In genomic region chr1:37734629-37735591, GRCh38 we compare ENCODE assay signal across 13 cellular contexts. TPM values are rescaled to one million over a fixed set of nuclear protein-coding genes. Genes with fewer than 3 reads are reported as not detected.
A peak's percentile ranks its signal among the peaks of the same experiment; 100 is the strongest.
DNase-seq lines count a peak whose midpoint lies in the region; ATAC-seq, FAIRE-seq and TF ChIP-seq lines count a peak whose summit lies in the region.
"Had no signal": no experiment of that assay in that cellular context is flagged by ENCODE, and none has a peak within 500 bp of the region (broad histone marks: within the 10 kb centered on the region; RNA-seq: fewer than 3 reads in every experiment).

No MANE protein-coding gene starts in this region.

- no peak overlapping the region for H3K9ac ChIP-seq in keratinocyte (ENCODE audit: control insufficient read depth, extremely low read depth, insufficient read depth, low read length)

- H3K27me3 Mint-ChIP-seq in chondrocyte (ENCODE audit: low read depth) = peaks cover 45% of the 10 kb centered on the region
- peaks cover 57% of the 10 kb centered on the region for H3K27me3 Mint-ChIP-seq in type B pancreatic cell

- H3K4me1 Mint-ChIP-seq in chondrocyte (ENCODE audit: low read depth) (no peaks in the 10 kb centered on the region), type B pancreatic cell (ENCODE audit: unreplicated experiment) (no peaks in the 10 kb centered on the region)

- H3K36me3 Mint-ChIP-seq in chondrocyte (ENCODE audit: low read depth) = no peaks in the 10 kb centered on the region
- H3K36me3 Mint-ChIP-seq in type B pancreatic cell = no peaks in the 10 kb centered on the region

- H3K36me3 ChIP-seq in heart right ventricle = no peaks in the 10 kb centered on the region
- no peaks in the 10 kb centered on the region for H3K36me3 ChIP-seq in keratinocyte (ENCODE audit: control insufficient read depth in 2 of 2, extremely low read depth in 1 of 2, insufficient read depth in 2 of 2, low read length in 2 of 2)
- H3K36me3 ChIP-seq in right atrium auricular region = no peaks in the 10 kb centered on the region

- ATAC-seq in heart right ventricle (no peak), HG03521 (IDR thresholded peaks at IDR 0.05; ENCODE audit: unreplicated experiment) (no peak)
- ATAC-seq: activated CD4-positive, CD25-positive, alpha-beta regulatory T cell treated with anti-CD3 and anti-CD28 coated beads, Interleukin-2, amount 50 U/mL, for 24 hours had no signal

- H3K4me3 ChIP-seq in heart right ventricle (no peak overlapping the region), keratinocyte (ENCODE audit: control insufficient read depth in 2 of 3, extremely low read depth in 1 of 3, insufficient read depth in 2 of 3, low read depth in 1 of 3, low read length in 3 of 3) (peak overlapping the region in 1 of 3 experiments; percentile 8), right atrium auricular region (no peak overlapping the region)
- H3K4me3 ChIP-seq: PC-9 had no signal

- DNase-seq in cardiac septum (ENCODE audit: low spot score) (peak; percentile 38), heart right ventricle (no peak), chondrocyte (ENCODE audit: low spot score) (peak; percentile 68), keratinocyte (ENCODE audit: low read depth, low spot score) (no peak), type B pancreatic cell (ENCODE audit: extremely low spot score, unreplicated experiment) (no peak), HPDE6-E6E7 (ENCODE audit: extremely low spot score) (no peak), right atrium auricular region (ENCODE audit: low spot score) (no peak)
- DNase-seq: NCI-H1092, PC-9, SW 1271 had no signal

- H3K27ac Mint-ChIP-seq in chondrocyte (ENCODE audit: unreplicated experiment) = no peak overlapping the region
- no peak overlapping the region for H3K27ac Mint-ChIP-seq in type B pancreatic cell

- H3K4me2 ChIP-seq in keratinocyte (ENCODE audit: control insufficient read depth, extremely low read depth, insufficient read depth, low read depth, low read length) = peak overlapping the region; percentile 32
- H3K4me2 ChIP-seq: PC-9 had no signal

- no peaks in the 10 kb centered on the region for H3K9me1 ChIP-seq in keratinocyte (ENCODE audit: control insufficient read depth, extremely low read depth, insufficient read depth, low read length)

- H3K27ac ChIP-seq in heart right ventricle (no peak overlapping the region), keratinocyte (ENCODE audit: control insufficient read depth, insufficient read depth, low read length) (no peak overlapping the region), right atrium auricular region (no peak overlapping the region)
- H3K27ac ChIP-seq: PC-9 had no signal

- H3K9me3 Mint-ChIP-seq in chondrocyte (ENCODE audit: low read depth) (peaks cover 6% of the 10 kb centered on the region), type B pancreatic cell (no peaks in the 10 kb centered on the region)

- dilution Hi-C loops in keratinocyte (cut with MboI; ENCODE audit: extremely low pct_ligation_motif_present, low sequenced_read_pairs) = no loop called here

- H3K4me1 ChIP-seq in heart right ventricle (no peaks in the 10 kb centered on the region), keratinocyte (ENCODE audit: control insufficient read depth, extremely low read depth, insufficient read depth, low read length) (peaks cover 8% of the 10 kb centered on the region), right atrium auricular region (no peaks in the 10 kb centered on the region)

- no peaks in the 10 kb centered on the region for H3K79me2 ChIP-seq in keratinocyte (ENCODE audit: control insufficient read depth, insufficient read depth, low read length)

- H3K9me3 ChIP-seq in heart right ventricle (peaks cover 0 to 7% (median 0%) of the 10 kb centered on the region in 11 donors), keratinocyte (ENCODE audit: control insufficient read depth, low read depth, low read length) (no peaks in the 10 kb centered on the region), right atrium auricular region (no peaks in the 10 kb centered on the region)

- intact Hi-C loops in cardiac septum (cut with DNase I) (no loop called here), heart right ventricle (cut with DNase I) (no loop called here)

- H2AFZ ChIP-seq in keratinocyte (ENCODE audit: control insufficient read depth, low read length) = no peak overlapping the region
- H2AFZ ChIP-seq: PC-9 had no signal

- H4K20me1 ChIP-seq in keratinocyte (ENCODE audit: control insufficient read depth, extremely low read depth, insufficient read depth, low read length) = no peaks in the 10 kb centered on the region

- no peak for TF ChIP-seq CTCF in heart right ventricle (IDR thresholded peaks at IDR 0.05)
- no peak for TF ChIP-seq CTCF in chondrocyte (IDR thresholded peaks at IDR 0.05)
- no peak for TF ChIP-seq CTCF in keratinocyte (optimal IDR thresholded peaks at IDR 0.05 in 1 of 3, IDR thresholded peaks at IDR 0.05 in 1 of 3, conservative IDR thresholded peaks at IDR 0.05 in 1 of 3; ENCODE audit: extremely low read depth in 1 of 3, insufficient read depth in 2 of 3, low read length in 3 of 3)
- TF ChIP-seq CTCF in type B pancreatic cell (conservative IDR thresholded peaks at IDR 0.05) = no peak
- no peak for TF ChIP-seq CTCF in right atrium auricular region (IDR thresholded peaks at IDR 0.05)

- no peak for FAIRE-seq in keratinocyte (lab: Jason Lieb, UNC)

- 7 to 10% methylated on average over 32 of the region's 32 CpGs for WGBS in heart right ventricle, 2 donors

- H3K27me3 ChIP-seq in heart right ventricle = peaks cover 0 to 76% (median 50%) of the 10 kb centered on the region in 7 donors
- H3K27me3 ChIP-seq in keratinocyte (ENCODE audit: control insufficient read depth, extremely low read depth, insufficient read depth, low read length) = peaks cover 11% of the 10 kb centered on the region
- H3K27me3 ChIP-seq in right atrium auricular region = peaks cover 0 to 6% of the 10 kb centered on the region in 2 donors

- H3K4me3 Mint-ChIP-seq in chondrocyte (ENCODE audit: unreplicated experiment) (no peak overlapping the region), type B pancreatic cell (peak overlapping the region; percentile 65)

RNA-seq across cellular contexts. Expression of gene EPHA10, which starts 30.0 kb away (rescaled TPM):
- total RNA-seq in cardiac septum (not detected), heart right ventricle (under 1 TPM in 4 of 10 donors, not detected in 6; 0.04 to 0.15 (median 0.06) TPM), chondrocyte (0.37 TPM in 1 of 3 replicates, not detected in the others), type B pancreatic cell (ENCODE audit: low replicate concordance) (0.97 and 1.0 TPM in 2 replicates), right atrium auricular region (under 1 TPM in 1 of 2 donors, not detected in 1; 0.22 TPM)
- polyA plus RNA-seq in heart right ventricle (under 1 TPM; 0.04 to 0.15 TPM), keratinocyte (0.01 TPM in 1 of 3 replicates, not detected in the others)
- not detected for polyA plus RNA-seq in keratinocyte (2011; ENCODE audit: low read depth)
- polyA plus RNA-seq in keratinocyte (2011; cell fraction: cytosol; rRNA removed) = not detected in 2 replicates
- polyA plus RNA-seq in keratinocyte (2011; cell fraction: nucleus; rRNA removed) = not detected in 2 replicates
- not detected in 2 replicates for polyA plus RNA-seq in keratinocyte (2012; ENCODE audit: low replicate concordance)
- not detected in 3 replicates for polyA minus RNA-seq in keratinocyte
- polyA minus RNA-seq in keratinocyte (2011; cell fraction: cytosol; rRNA and poly(A)+ RNA removed) = not detected
- 0.11 TPM in 1 of 2 replicates, not detected in the other for polyA minus RNA-seq in keratinocyte (2011; cell fraction: nucleus; rRNA and poly(A)+ RNA removed)
- total RNA-seq: osteocyte had no signal

RNA-seq across cellular contexts. Expression of gene CDCA8, which starts 42.6 kb away (rescaled TPM):
- total RNA-seq in cardiac septum = 0.27 TPM
- 1 to 10 TPM in 1 of 10 donors, under 1 TPM in 8, not detected in 1; 0.09 to 2.9 (median 0.42) TPM for total RNA-seq in heart right ventricle
- polyA plus RNA-seq in heart right ventricle = under 1 TPM; 0.29 to 0.41 TPM
- 5.7 to 7.0 TPM (median 6.0 TPM) in 3 replicates for total RNA-seq in chondrocyte
- 3.7 to 22.1 TPM (median 15.1 TPM) in 3 replicates for polyA plus RNA-seq in keratinocyte
- polyA plus RNA-seq in keratinocyte (2011; ENCODE audit: low read depth) = 0.60 TPM
- 6.7 and 8.3 TPM in 2 replicates for polyA plus RNA-seq in keratinocyte (2011; cell fraction: cytosol; rRNA removed)
- 7.8 and 8.3 TPM in 2 replicates for polyA plus RNA-seq in keratinocyte (2011; cell fraction: nucleus; rRNA removed)
- polyA plus RNA-seq in keratinocyte (2012; ENCODE audit: low replicate concordance) = 1.3 and 14.3 TPM in 2 replicates
- polyA minus RNA-seq in keratinocyte = 4.6 to 16.8 TPM (median 12.1 TPM) in 3 replicates
- 4.8 TPM for polyA minus RNA-seq in keratinocyte (2011; cell fraction: cytosol; rRNA and poly(A)+ RNA removed)
- polyA minus RNA-seq in keratinocyte (2011; cell fraction: nucleus; rRNA and poly(A)+ RNA removed) = 2.3 and 2.6 TPM in 2 replicates
- 13.3 and 35.1 TPM in 2 replicates for total RNA-seq in type B pancreatic cell (ENCODE audit: low replicate concordance)
- under 1 TPM; 0.48 to 0.55 TPM for total RNA-seq in right atrium auricular region

RNA-seq across cellular contexts. Expression of gene MANEAL, which starts 58.7 kb away (rescaled TPM):
- 2.1 TPM for total RNA-seq in cardiac septum
- 1 to 10 TPM in 8 of 10 donors, under 1 TPM in 2; 0.69 to 3.1 (median 1.6) TPM for total RNA-seq in heart right ventricle
- polyA plus RNA-seq in heart right ventricle = under 1 TPM; 0.66 to 0.75 TPM
- total RNA-seq in chondrocyte = 3.9 to 4.2 TPM (median 4.0 TPM) in 3 replicates
- polyA plus RNA-seq in keratinocyte = 0.32 to 0.72 TPM (median 0.37 TPM) in 3 replicates
- 0.82 TPM for polyA plus RNA-seq in keratinocyte (2011; ENCODE audit: low read depth)
- polyA plus RNA-seq in keratinocyte (2011; cell fraction: cytosol; rRNA removed) = 0.68 and 0.71 TPM in 2 replicates
- 0.63 and 0.79 TPM in 2 replicates for polyA plus RNA-seq in keratinocyte (2011; cell fraction: nucleus; rRNA removed)
- polyA plus RNA-seq in keratinocyte (2012; ENCODE audit: low replicate concordance) = 0.24 and 1.1 TPM in 2 replicates
- 0.10 to 1.4 TPM (median 0.49 TPM) in 3 replicates for polyA minus RNA-seq in keratinocyte
- polyA minus RNA-seq in keratinocyte (2011; cell fraction: cytosol; rRNA and poly(A)+ RNA removed) = not detected
- polyA minus RNA-seq in keratinocyte (2011; cell fraction: nucleus; rRNA and poly(A)+ RNA removed) = 0.32 and 0.78 TPM in 2 replicates
- total RNA-seq in type B pancreatic cell (ENCODE audit: low replicate concordance) = 11.6 and 21.1 TPM in 2 replicates
- total RNA-seq in right atrium auricular region = 1 to 10 TPM in 1 of 2 donors, under 1 TPM in 1; 0.67 to 1.0 TPM

Comparison
In these comparisons a context has a peak if more than half of its experiments do, and no peak if none do; other contexts are left out.
1. DNase-seq: peak in cardiac septum (single experiment) and chondrocyte (single experiment); none in heart right ventricle (0 of 2), keratinocyte (single experiment), type B pancreatic cell (single experiment), HPDE6-E6E7 (single experiment) and right atrium auricular region (single experiment).